Comparison of ENCODE assay signal across 25 cellular contexts in genomic region chr11:12784987-12785386, GRCh38.
DNase-seq lines count a peak whose midpoint lies in the region; ATAC-seq and TF ChIP-seq lines count a peak whose summit lies in the region.
"Had no signal": no experiment of that assay in that cellular context is flagged by ENCODE, and none has a peak within 500 bp of the region (broad histone marks: within the 10 kb centered on the region; RNA-seq: fewer than 3 reads in every experiment).

No MANE protein-coding gene starts in this region.

- H3K4me3 Mint-ChIP-seq in activated CD4-positive, alpha-beta T cell treated with anti-CD3 and anti-CD28 coated beads, Interleukin-2, amount 10 ng/mL, durations not matched to agents 24 days and 14 days, result no peak overlapping the region
- no peak overlapping the region for H3K4me3 Mint-ChIP-seq in activated T-helper 2 cell treated with anti-CD3 and anti-CD28 coated beads, Interferon-gamma antibody, Interleukin-2, Interleukin-4, amounts not matched to agents 10 μg/mL and 5 μg/mL and 100 μg/mL, durations not matched to agents 14 hours and 24 hours and 36 hours (ENCODE audit: low read depth)
- H3K4me3 Mint-ChIP-seq: activated CD8-positive, alpha-beta T cell treated with anti-CD3 and anti-CD28 coated beads, Interleukin-2, amount 10 ng/mL, durations not matched to agents 7 days and 5 days; activated naive CD4-positive, alpha-beta T cell treated with anti-CD3 and anti-CD28 coated beads for 36 hours; activated T-cell treated with anti-CD3 and anti-CD28 coated beads, Interleukin-2, amount 50 U/mL, for 24 hours; stimulated activated memory B cell treated with anti-CD40 and anti-IgM and Interleukin-4, amounts not matched to agents 10 μg/mL and 1 μg/mL and 100 μg/mL, for 72 hours; T-helper 2 cell treated with Interferon-gamma antibody and Interleukin-4, amounts not matched to agents 5 μg/mL and 100 μg/mL, for 36 hours had no signal

- H3K4me2 ChIP-seq in smooth muscle cell, result no peak overlapping the region
- H3K4me2 ChIP-seq: BLaER1 treated with 17β-estradiol and CSF1 and Interleukin-3, amounts not matched to agents 10 nM and 100 nM had no signal

- peaks cover 18% of the 10 kb centered on the region for H3F3A ChIP-seq in smooth muscle cell (ENCODE audit: low read depth)

- H3K79me2 ChIP-seq in smooth muscle cell (ENCODE audit: low read depth), result peaks cover 99% of the 10 kb centered on the region

- no peak overlapping the region for H3K9ac ChIP-seq in smooth muscle cell (ENCODE audit: low read depth)
- H3K9ac ChIP-seq: BLaER1 treated with 17β-estradiol and CSF1 and Interleukin-3, amounts not matched to agents 10 nM and 100 nM had no signal

- H2AFZ ChIP-seq in smooth muscle cell (ENCODE audit: low read depth), result no peak overlapping the region

- H3K36me3 ChIP-seq in smooth muscle cell (ENCODE audit: low read depth), result peaks cover 7% of the 10 kb centered on the region
- H3K36me3 ChIP-seq: BLaER1 treated with 17β-estradiol and CSF1 and Interleukin-3, amounts not matched to agents 10 nM and 100 nM; vagina had no signal

- H3K36me3 Mint-ChIP-seq in activated CD4-positive, alpha-beta T cell treated with anti-CD3 and anti-CD28 coated beads, Interleukin-2, amount 10 ng/mL, durations not matched to agents 24 days and 14 days (ENCODE audit: low read depth), result no peaks in the 10 kb centered on the region
- H3K36me3 Mint-ChIP-seq in activated T-helper 2 cell treated with anti-CD3 and anti-CD28 coated beads, Interferon-gamma antibody, Interleukin-2, Interleukin-4, amounts not matched to agents 10 μg/mL and 5 μg/mL and 100 μg/mL, durations not matched to agents 14 hours and 24 hours and 36 hours (ENCODE audit: low read depth), result no peaks in the 10 kb centered on the region
- H3K36me3 Mint-ChIP-seq: stimulated activated memory B cell treated with anti-CD40 and anti-IgM and Interleukin-4, amounts not matched to agents 10 μg/mL and 1 μg/mL and 100 μg/mL, for 72 hours had no signal

- H3K27ac Mint-ChIP-seq in activated CD4-positive, alpha-beta T cell treated with anti-CD3 and anti-CD28 coated beads, Interleukin-2, amount 10 ng/mL, durations not matched to agents 24 days and 14 days, result no peak overlapping the region
- no peak overlapping the region for H3K27ac Mint-ChIP-seq in activated T-helper 2 cell treated with anti-CD3 and anti-CD28 coated beads, Interferon-gamma antibody, Interleukin-2, Interleukin-4, amounts not matched to agents 10 μg/mL and 5 μg/mL and 100 μg/mL, durations not matched to agents 14 hours and 24 hours and 36 hours
- H3K27ac Mint-ChIP-seq: activated CD8-positive, alpha-beta T cell treated with anti-CD3 and anti-CD28 coated beads, Interleukin-2, amount 10 ng/mL, durations not matched to agents 7 days and 5 days; activated naive CD4-positive, alpha-beta T cell treated with anti-CD3 and anti-CD28 coated beads for 36 hours; activated T-cell treated with anti-CD3 and anti-CD28 coated beads, Interleukin-2, amount 50 U/mL, for 24 hours; stimulated activated memory B cell treated with anti-CD40 and anti-IgM and Interleukin-4, amounts not matched to agents 10 μg/mL and 1 μg/mL and 100 μg/mL, for 72 hours; T-helper 2 cell treated with Interferon-gamma antibody and Interleukin-4, amounts not matched to agents 5 μg/mL and 100 μg/mL, for 36 hours had no signal

- ATAC-seq in Right ventricle myocardium inferior, result peak; percentile 72
- ATAC-seq: activated CD8-positive, alpha-beta T cell treated with anti-CD3 and anti-CD28 coated beads, Interleukin-2, amount 10 ng/mL, durations not matched to agents 7 days and 5 days; left lobe of liver; stimulated activated memory B cell treated with anti-CD40 and anti-IgM and Interleukin-4, amounts not matched to agents 10 μg/mL and 1 μg/mL and 100 μg/mL, for 72 hours had no signal

- H3K9me3 ChIP-seq in smooth muscle cell (replicated peaks; ENCODE audit: low read depth), result no peaks in the 10 kb centered on the region
- H3K9me3 ChIP-seq: BLaER1 treated with 17β-estradiol and CSF1 and Interleukin-3, amounts not matched to agents 10 nM and 100 nM; vagina had no signal

- peaks cover 21% of the 10 kb centered on the region for H3K27me3 Mint-ChIP-seq in activated CD4-positive, alpha-beta T cell treated with anti-CD3 and anti-CD28 coated beads, Interleukin-2, amount 10 ng/mL, durations not matched to agents 24 days and 14 days
- H3K27me3 Mint-ChIP-seq in activated T-helper 2 cell treated with anti-CD3 and anti-CD28 coated beads, Interferon-gamma antibody, Interleukin-2, Interleukin-4, amounts not matched to agents 10 μg/mL and 5 μg/mL and 100 μg/mL, durations not matched to agents 14 hours and 24 hours and 36 hours (ENCODE audit: low read depth), result peaks cover 21% of the 10 kb centered on the region
- H3K27me3 Mint-ChIP-seq: stimulated activated memory B cell treated with anti-CD40 and anti-IgM and Interleukin-4, amounts not matched to agents 10 μg/mL and 1 μg/mL and 100 μg/mL, for 72 hours had no signal

- no peak overlapping the region for H3K4me3 ChIP-seq in smooth muscle cell
- H3K4me3 ChIP-seq: BLaER1 treated with 17β-estradiol and CSF1 and Interleukin-3, amounts not matched to agents 10 nM and 100 nM; SK-N-MC; vagina had no signal

- H3K27me3 ChIP-seq in smooth muscle cell (ENCODE audit: low read depth), result no peaks in the 10 kb centered on the region
- H3K27me3 ChIP-seq: BLaER1 treated with 17β-estradiol and CSF1 and Interleukin-3, amounts not matched to agents 10 nM and 100 nM; vagina had no signal

- H3K9me3 Mint-ChIP-seq in activated CD4-positive, alpha-beta T cell treated with anti-CD3 and anti-CD28 coated beads, Interleukin-2, amount 10 ng/mL, durations not matched to agents 24 days and 14 days, result no peaks in the 10 kb centered on the region
- H3K9me3 Mint-ChIP-seq in activated T-helper 2 cell treated with anti-CD3 and anti-CD28 coated beads, Interferon-gamma antibody, Interleukin-2, Interleukin-4, amounts not matched to agents 10 μg/mL and 5 μg/mL and 100 μg/mL, durations not matched to agents 14 hours and 24 hours and 36 hours, result no peaks in the 10 kb centered on the region
- H3K9me3 Mint-ChIP-seq: activated naive CD4-positive, alpha-beta T cell treated with anti-CD3 and anti-CD28 coated beads for 36 hours; activated T-cell treated with anti-CD3 and anti-CD28 coated beads, Interleukin-2, amount 50 U/mL, for 24 hours; stimulated activated memory B cell treated with anti-CD40 and anti-IgM and Interleukin-4, amounts not matched to agents 10 μg/mL and 1 μg/mL and 100 μg/mL, for 72 hours; T-helper 2 cell treated with Interferon-gamma antibody and Interleukin-4, amounts not matched to agents 5 μg/mL and 100 μg/mL, for 36 hours had no signal

- whole genome bisulfite sequencing in smooth muscle cell (ENCODE audit: low lambda C conversion rate), result 42% methylated on average over 5 of the region's 5 CpGs

- peak overlapping the region; percentile 39 for H3K27ac ChIP-seq in smooth muscle cell (ENCODE audit: low read depth)
- H3K27ac ChIP-seq: BLaER1 treated with 17β-estradiol and CSF1 and Interleukin-3, amounts not matched to agents 10 nM and 100 nM; HL-60; SK-N-MC; vagina; VCaP had no signal

- no peaks in the 10 kb centered on the region for H3K4me1 Mint-ChIP-seq in activated CD4-positive, alpha-beta T cell treated with anti-CD3 and anti-CD28 coated beads, Interleukin-2, amount 10 ng/mL, durations not matched to agents 24 days and 14 days
- H3K4me1 Mint-ChIP-seq in activated T-helper 2 cell treated with anti-CD3 and anti-CD28 coated beads, Interferon-gamma antibody, Interleukin-2, Interleukin-4, amounts not matched to agents 10 μg/mL and 5 μg/mL and 100 μg/mL, durations not matched to agents 14 hours and 24 hours and 36 hours (ENCODE audit: low read depth), result no peaks in the 10 kb centered on the region
- H3K4me1 Mint-ChIP-seq: stimulated activated memory B cell treated with anti-CD40 and anti-IgM and Interleukin-4, amounts not matched to agents 10 μg/mL and 1 μg/mL and 100 μg/mL, for 72 hours had no signal

- TF ChIP-seq CTCF in smooth muscle cell (IDR thresholded peaks at IDR 0.05; ENCODE audit: borderline replicate concordance, insufficient read depth, poor library complexity, severe bottlenecking), result no peak

- H4K20me1 ChIP-seq in smooth muscle cell (ENCODE audit: low read depth), result peaks cover 75% of the 10 kb centered on the region
- H4K20me1 ChIP-seq: BLaER1 treated with 17β-estradiol and CSF1 and Interleukin-3, amounts not matched to agents 10 nM and 100 nM had no signal

- peaks cover 29% of the 10 kb centered on the region for H3K4me1 ChIP-seq in smooth muscle cell (ENCODE audit: low read depth)
- H3K4me1 ChIP-seq: BLaER1 treated with 17β-estradiol and CSF1 and Interleukin-3, amounts not matched to agents 10 nM and 100 nM; vagina had no signal

- intact Hi-C loops in Right ventricle myocardium inferior (cut with DNase I), result no loop called here
- intact Hi-C loops in cardiac septum (cut with DNase I), result no loop called here
- intact Hi-C loops in activated CD4-positive, alpha-beta T cell treated with anti-CD3 and anti-CD28 coated beads, Interleukin-2, amount 10 ng/mL, durations not matched to agents 24 days and 14 days (cut with micrococcal nuclease), result no loop called here
- intact Hi-C loops in activated T-helper 2 cell treated with anti-CD3 and anti-CD28 coated beads, Interferon-gamma antibody, Interleukin-2, Interleukin-4, amounts not matched to agents 10 μg/mL and 5 μg/mL and 100 μg/mL, durations not matched to agents 14 hours and 24 hours and 36 hours (cut with micrococcal nuclease), result no loop called here

- no peak for DNase-seq in Right ventricle myocardium inferior (ENCODE audit: missing footprints)
- DNase-seq in cardiac septum (ENCODE audit: low spot score), result no peak
- DNase-seq in NCI-H2196 treated with DMSO at 0.1 percent for 48 hours (lab: John Stamatoyannopoulos, UW; ENCODE audit: unreplicated experiment), result peak; percentile 15
- DNase-seq in left kidney (ENCODE audit: low read depth, low spot score), result peak; percentile 33
- no peak for DNase-seq in smooth muscle cell (lab: John Stamatoyannopoulos, UW; ENCODE audit: unreplicated experiment)
- DNase-seq in COLO829 (ENCODE audit: low spot score), result no peak
- DNase-seq in activated CD4-positive, alpha-beta T cell treated with anti-CD3 and anti-CD28 coated beads, Interleukin-2, amount 10 ng/mL, durations not matched to agents 24 days and 14 days, result no peak
- DNase-seq in activated T-helper 2 cell treated with anti-CD3 and anti-CD28 coated beads, Interferon-gamma antibody, Interleukin-2, Interleukin-4, amounts not matched to agents 10 μg/mL and 5 μg/mL and 100 μg/mL, durations not matched to agents 14 hours and 24 hours and 36 hours (ENCODE audit: low spot score), result no peak
- DNase-seq: activated CD8-positive, alpha-beta T cell treated with anti-CD3 and anti-CD28 coated beads, Interleukin-2, amount 10 ng/mL, durations not matched to agents 7 days and 5 days; activated naive CD4-positive, alpha-beta T cell treated with anti-CD3 and anti-CD28 coated beads for 36 hours; activated T-cell treated with anti-CD3 and anti-CD28 coated beads, Interleukin-2, amount 50 U/mL, for 24 hours; amniotic stem cell; dermis blood vessel endothelial cell; GDM1; NCI-H1417 treated with DMSO at 0.1 percent for 48 hours; NCI-H446; stimulated activated CD4-positive, alpha-beta T cell treated with anti-CD3 and anti-CD28 coated beads, Interleukin-1b, Interleukin-23, amount 100 ng/mL, for 48 hours had no signal

Comparison
In these comparisons a context has a peak if more than half of its experiments do, and no peak if none do; other contexts are left out.
1. DNase-seq: peak in NCI-H2196 treated with DMSO at 0.1 percent for 48 hours (single experiment) and left kidney (single experiment); none in Right ventricle myocardium inferior (single experiment), cardiac septum (single experiment), smooth muscle cell (single experiment), COLO829 (single experiment), activated CD4-positive, alpha-beta T cell treated with anti-CD3 and anti-CD28 coated beads, Interleukin-2, amount 10 ng/mL, durations not matched to agents 24 days and 14 days (single experiment) and activated T-helper 2 cell treated with anti-CD3 and anti-CD28 coated beads, Interferon-gamma antibody, Interleukin-2, Interleukin-4, amounts not matched to agents 10 μg/mL and 5 μg/mL and 100 μg/mL, durations not matched to agents 14 hours and 24 hours and 36 hours (single experiment).